Comparison of ENCODE assay signal across 20 cellular contexts in the genomic region with DNA sequence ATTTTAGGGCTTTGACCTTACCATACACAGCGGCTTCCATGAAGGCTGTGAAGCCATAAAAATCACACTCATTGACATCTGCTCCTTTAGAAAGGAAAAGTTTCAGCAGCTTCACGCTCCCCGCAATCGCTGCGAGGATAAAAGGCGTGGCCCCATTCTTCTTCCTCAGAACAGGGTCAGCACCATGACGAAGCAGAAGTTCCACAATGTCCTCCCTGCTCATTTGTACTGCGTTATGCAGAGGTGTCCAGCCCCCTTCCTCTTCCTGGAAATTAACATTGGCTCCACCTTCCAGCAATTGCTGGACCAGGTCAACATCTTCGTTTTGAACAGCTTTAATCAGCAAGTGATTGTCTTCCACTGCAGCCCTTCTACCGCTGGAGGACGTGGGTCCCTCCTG.
"Had no signal": no experiment of that assay in that cellular context is flagged by ENCODE, and none has a peak within 500 bp of the region (broad histone marks: within the 10 kb centered on the region; RNA-seq: fewer than 3 reads in every experiment).

No MANE protein-coding gene starts in this region.

- H3K4me3 Mint-ChIP-seq: mesothelial cell of epicardium, neural crest cell, type B pancreatic cell had no signal

- H3K27me3 ChIP-seq: gastroesophageal sphincter, heart left ventricle, left lung, ovary, stomach had no signal

- H3K27me3 Mint-ChIP-seq: type B pancreatic cell had no signal

- H3K9me3 ChIP-seq: gastroesophageal sphincter, heart left ventricle, left lung, ovary, psoas muscle, stomach had no signal

- FAIRE-seq: endometrium had no signal

- H3K9me3 Mint-ChIP-seq: activated naive CD4-positive, alpha-beta T cell treated with anti-CD3 and anti-CD28 coated beads, Interleukin-2, amount 50 U/mL, for 72 hours; mesothelial cell of epicardium; type B pancreatic cell had no signal

- H3K27ac Mint-ChIP-seq: activated naive CD4-positive, alpha-beta T cell treated with anti-CD3 and anti-CD28 coated beads, Interleukin-2, amount 50 U/mL, for 72 hours; mesothelial cell of epicardium; type B pancreatic cell had no signal

- DNase-seq: activated CD4-positive, alpha-beta T cell treated with anti-CD3 and anti-CD28 coated beads for 1 hour; activated CD8-positive, alpha-beta memory T cell treated with anti-CD3 and anti-CD28 coated beads for 24 hours; activated CD8-positive, alpha-beta memory T cell treated with anti-CD3 and anti-CD28 coated beads, Interleukin-2, amount 50 U/mL, for 48 hours; activated effector memory CD4-positive, alpha-beta T cell treated with anti-CD3 and anti-CD28 coated beads, Interleukin-2, amount 50 U/mL, for 16 hours; activated T-cell treated with anti-CD3 and anti-CD28 coated beads, Interleukin-2, amount 50 U/mL, for 48 hours; erythroblast; heart left ventricle; left lung; ovary; psoas muscle; right cardiac atrium; stomach; WERI-Rb-1 had no signal

- H3K4me3 ChIP-seq: gastroesophageal sphincter, heart left ventricle, left lung, ovary, psoas muscle, skin epidermis, stomach had no signal

- H3K27ac ChIP-seq: gastroesophageal sphincter, ovary, psoas muscle, skin epidermis, stomach, WERI-Rb-1 had no signal

- ATAC-seq: activated naive CD4-positive, alpha-beta T cell treated with anti-CD3 and anti-CD28 coated beads, Interleukin-2, amount 50 U/mL, for 72 hours; gastroesophageal sphincter; heart left ventricle; left lung; psoas muscle; right cardiac atrium had no signal

- H3K36me3 ChIP-seq: ovary, WERI-Rb-1 had no signal
